In the genomic region with DNA sequence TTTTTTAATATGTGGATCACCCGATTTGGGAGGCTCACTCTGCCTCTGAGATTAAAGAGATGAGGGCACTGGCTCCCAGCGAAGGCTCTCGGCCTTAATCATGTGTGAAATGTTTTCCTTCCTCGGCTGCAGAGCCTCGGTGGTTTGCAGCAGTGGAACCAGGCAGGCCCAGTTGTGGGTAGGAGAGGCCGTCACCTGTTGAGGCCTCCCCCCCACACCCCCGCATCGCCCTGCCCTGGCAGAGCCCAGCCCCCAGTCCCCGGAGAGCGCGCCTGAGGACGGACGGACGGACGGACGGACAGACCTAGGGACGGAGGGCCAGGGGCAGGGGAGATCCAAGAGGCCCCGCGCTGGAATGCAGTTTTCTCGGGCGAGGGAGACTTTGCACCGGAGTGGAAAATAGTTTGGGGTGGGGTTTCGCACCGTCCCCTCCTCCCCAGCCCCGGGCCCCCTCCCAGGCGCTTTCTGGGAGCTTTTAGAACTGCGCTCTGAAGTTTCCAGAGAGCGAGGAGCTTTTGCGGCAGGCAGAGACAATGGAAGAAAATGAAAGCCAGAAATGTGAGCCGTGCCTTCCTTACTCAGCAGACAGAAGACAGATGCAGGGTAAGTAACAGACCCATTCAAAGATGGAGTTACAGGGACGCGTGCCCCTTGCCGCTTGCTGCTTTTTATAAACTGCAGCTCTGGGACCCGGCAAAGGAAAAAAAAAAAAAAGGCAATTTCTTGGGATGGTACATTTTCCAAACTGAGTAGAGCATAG, we compare ENCODE assay signal across 8 cellular contexts. TPM values are rescaled to one million over a fixed set of nuclear protein-coding genes. Genes with fewer than 3 reads are reported as not detected.
DNase-seq lines count a peak whose midpoint lies in the region; ATAC-seq and TF ChIP-seq lines count a peak whose summit lies in the region.

TSS of gene KIAA1217 (plus strand) at position 478 of the 760 bp plus-strand sequence. CDS start at position 534, 56 bp downstream.

- H3K27ac Mint-ChIP-seq in activated CD8-positive, alpha-beta T cell treated with anti-CD3 and anti-CD28 coated beads for 36 hours: peak within 1 kb of the TSS; percentile 73

- peak; percentile 5 for ATAC-seq in HG03095 (IDR thresholded peaks at IDR 0.05; ENCODE audit: unreplicated experiment)
- ATAC-seq in activated CD8-positive, alpha-beta T cell treated with anti-CD3 and anti-CD28 coated beads for 36 hours: peak; percentile 43

- peaks cover 41% of the 10 kb centered on the region for H3K27me3 Mint-ChIP-seq in activated CD8-positive, alpha-beta T cell treated with anti-CD3 and anti-CD28 coated beads for 36 hours

- no peak for TF ChIP-seq CTCF in activated CD8-positive, alpha-beta T cell treated with anti-CD3 and anti-CD28 coated beads for 36 hours (IDR thresholded peaks at IDR 0.05)

- H3K4me1 Mint-ChIP-seq in activated CD8-positive, alpha-beta T cell treated with anti-CD3 and anti-CD28 coated beads for 36 hours (ENCODE audit: low read depth): peaks cover 25% of the 10 kb centered on the region

- no peaks in the 10 kb centered on the region for H3K36me3 Mint-ChIP-seq in activated CD8-positive, alpha-beta T cell treated with anti-CD3 and anti-CD28 coated beads for 36 hours (ENCODE audit: low read depth)

- POLR2A ChIA-PET in activated CD8-positive, alpha-beta T cell treated with anti-CD3 and anti-CD28 coated beads for 36 hours (lab: Charles Lee): interaction anchor here (0.6 kb wide), 1 partner anchor 178 kb away, joined by 3 read pairs; no protein-coding TSS in a partner anchor

- intact Hi-C loops in activated CD8-positive, alpha-beta T cell treated with anti-CD3 and anti-CD28 coated beads for 36 hours (cut with micrococcal nuclease): no loop called here
- intact Hi-C loops in cardiac septum (cut with DNase I): loop anchor here (5.0 kb wide), 1 partner anchor 153 kb away; no protein-coding TSS in a partner anchor
- intact Hi-C loops in posterior vena cava (cut with DNase I): loop anchor here (10.0 kb wide), 2 partner anchors 146 to 306 kb away; no protein-coding TSS in a partner anchor

- peak within 1 kb of the TSS; percentile 66 for H3K4me3 Mint-ChIP-seq in activated CD8-positive, alpha-beta T cell treated with anti-CD3 and anti-CD28 coated beads for 36 hours

- DNase-seq in NCI-H82 (lab: John Stamatoyannopoulos, UW): peak; percentile 24
- DNase-seq in NCI-H82 treated with DMSO at 0.1 percent for 48 hours (lab: John Stamatoyannopoulos, UW; ENCODE audit: unreplicated experiment): no peak
- peak; percentile 37 for DNase-seq in activated CD8-positive, alpha-beta T cell treated with anti-CD3 and anti-CD28 coated beads for 36 hours
- DNase-seq in cardiac septum (ENCODE audit: low spot score): no peak
- no peak for DNase-seq in posterior vena cava (ENCODE audit: low spot score)
- no peak for DNase-seq in HCEC 1CT
- DNase-seq in erythroblast (lab: John Stamatoyannopoulos, UW): no peak

- TF ChIP-seq POLR2A in erythroblast (IDR thresholded peaks at IDR 0.05; ENCODE audit: low read length): no peak

- peaks cover 2% of the 10 kb centered on the region for H3K9me3 Mint-ChIP-seq in activated CD8-positive, alpha-beta T cell treated with anti-CD3 and anti-CD28 coated beads for 36 hours

- CTCF ChIA-PET in activated CD8-positive, alpha-beta T cell treated with anti-CD3 and anti-CD28 coated beads for 36 hours (lab: Charles Lee): interaction anchor here (1.1 to 3.9 kb wide), 2 partner anchors 12 to 1050 kb away, joined by 3 to 17 read pairs; no protein-coding TSS in a partner anchor

RNA-seq across cellular contexts. Expression of gene KIAA1217, which starts in this region (rescaled TPM):
- 1 to 10 TPM in 1 of 2 experiments, under 1 TPM in 1; 0.67 to 1.3 TPM for total RNA-seq in activated CD8-positive, alpha-beta T cell treated with anti-CD3 and anti-CD28 coated beads for 36 hours
- total RNA-seq in cardiac septum (24.0 TPM), posterior vena cava (10 to 100 TPM; 11.8 to 20.3 TPM)

Comparison
In these comparisons a context has a peak if more than half of its experiments do, and no peak if none do; other contexts are left out.
1. RNA of gene KIAA1217 (total RNA-seq): 24.0 TPM in cardiac septum (single experiment) and 11.8 to 20.3 TPM in posterior vena cava; 0.67 to 1.3 TPM in activated CD8-positive, alpha-beta T cell treated with anti-CD3 and anti-CD28 coated beads for 36 hours; every median in the first group is over 4 times any median in the second.
2. DNase-seq: peak in NCI-H82 (single experiment) and activated CD8-positive, alpha-beta T cell treated with anti-CD3 and anti-CD28 coated beads for 36 hours (single experiment); none in NCI-H82 treated with DMSO at 0.1 percent for 48 hours (single experiment), cardiac septum (single experiment), posterior vena cava (single experiment), HCEC 1CT (single experiment) and erythroblast (0 of 2).